ENCODE assay signal across 8 cellular contexts in genomic region chr18:12839057-12839525, GRCh38. TPM values are rescaled to one million over a fixed set of nuclear protein-coding genes. Genes with fewer than 3 reads are reported as not detected.
A peak's percentile ranks its signal among the peaks of the same experiment; 100 is the strongest.
DNase-seq lines count a peak whose midpoint lies in the region; ATAC-seq and TF ChIP-seq lines count a peak whose summit lies in the region.

No MANE protein-coding gene starts in this region.

- POLR2A ChIA-PET in activated CD4-positive, alpha-beta T cell treated with anti-CD3 and anti-CD28 coated beads, Interleukin-2, amount 10 ng/mL, durations not matched to agents 7 days and 5 days (lab: Charles Lee), result interaction anchor here (0.5 kb wide), 1 partner anchor 111 kb away, joined by 8 read pairs; no protein-coding TSS in a partner anchor

- H3K9me3 Mint-ChIP-seq in CD14-positive monocyte, result no peaks in the 10 kb centered on the region
- H3K9me3 Mint-ChIP-seq in activated CD4-positive, alpha-beta T cell treated with anti-CD3 and anti-CD28 coated beads, Interleukin-2, amount 10 ng/mL, durations not matched to agents 7 days and 5 days, result no peaks in the 10 kb centered on the region

- TF ChIP-seq CTCF in CD14-positive monocyte (IDR thresholded peaks at IDR 0.05), result no peak

- H3K27me3 Mint-ChIP-seq in CD14-positive monocyte (ENCODE audit: low read depth in 3 of 3), result peaks cover 0 to 1% (median 0%) of the 10 kb centered on the region in 3 donors
- no peaks in the 10 kb centered on the region for H3K27me3 Mint-ChIP-seq in activated CD4-positive, alpha-beta T cell treated with anti-CD3 and anti-CD28 coated beads, Interleukin-2, amount 10 ng/mL, durations not matched to agents 7 days and 5 days

- CTCF ChIA-PET in activated CD4-positive, alpha-beta T cell treated with anti-CD3 and anti-CD28 coated beads, Interleukin-2, amount 10 ng/mL, durations not matched to agents 7 days and 5 days (lab: Charles Lee), result no interaction called here

- DNase-seq in CD14-positive monocyte (ENCODE audit: low spot score) (no peak), midbrain (lab: John Stamatoyannopoulos, UW) (peak; percentile 6), NCI-H1105 treated with DMSO at 0.1 percent for 48 hours (lab: John Stamatoyannopoulos, UW) (no peak), GM19240 (ENCODE audit: insufficient read length, low spot score) (no peak), ACHN (no peak)
- DNase-seq in activated CD4-positive, alpha-beta T cell treated with anti-CD3 and anti-CD28 coated beads, Interleukin-2, amount 10 ng/mL, durations not matched to agents 7 days and 5 days, result peak; percentile 40

- peaks cover 52% of the 10 kb centered on the region for H3K4me1 Mint-ChIP-seq in CD14-positive monocyte
- peaks cover 64% of the 10 kb centered on the region for H3K4me1 Mint-ChIP-seq in activated CD4-positive, alpha-beta T cell treated with anti-CD3 and anti-CD28 coated beads, Interleukin-2, amount 10 ng/mL, durations not matched to agents 7 days and 5 days

- peak overlapping the region; percentile 92 to 98 (median 97) for H3K27ac Mint-ChIP-seq in CD14-positive monocyte
- peak overlapping the region; percentile 96 for H3K27ac Mint-ChIP-seq in activated CD4-positive, alpha-beta T cell treated with anti-CD3 and anti-CD28 coated beads, Interleukin-2, amount 10 ng/mL, durations not matched to agents 7 days and 5 days

- H3K36me3 Mint-ChIP-seq in CD14-positive monocyte, result peaks cover 24 to 38% of the 10 kb centered on the region in 2 donors
- peaks cover 43% of the 10 kb centered on the region for H3K36me3 Mint-ChIP-seq in activated CD4-positive, alpha-beta T cell treated with anti-CD3 and anti-CD28 coated beads, Interleukin-2, amount 10 ng/mL, durations not matched to agents 7 days and 5 days (ENCODE audit: low read depth)

- in situ Hi-C loops in ACHN (cut with HindIII; ENCODE audit: low pct_ligation_motif_present, low pct_unique_long_range_greater_than_20kb, low sequenced_read_pairs), result no loop called here

- ATAC-seq in GM19395 (IDR thresholded peaks at IDR 0.05; ENCODE audit: unreplicated experiment) (peak; percentile 55), HG03354 (IDR thresholded peaks at IDR 0.05; ENCODE audit: poor library complexity, severe bottlenecking, unreplicated experiment) (peak; percentile 67)

- peak overlapping the region; percentile 51 to 87 for H3K4me3 Mint-ChIP-seq in CD14-positive monocyte
- peak overlapping the region; percentile 72 for H3K4me3 Mint-ChIP-seq in activated CD4-positive, alpha-beta T cell treated with anti-CD3 and anti-CD28 coated beads, Interleukin-2, amount 10 ng/mL, durations not matched to agents 7 days and 5 days

- intact Hi-C loops in CD14-positive monocyte (cut with micrococcal nuclease), result loop anchor here in 1 of 2 donors (2.0 to 10.0 kb wide), 2 partner anchors 44 to 106 kb away; partner anchors contain the start of gene SEH1L

RNA-seq across cellular contexts. Expression of gene PTPN2, which starts 44.9 kb away (rescaled TPM):
- 100 to 1,000 TPM in 1 of 2 donors, 10 to 100 TPM in 1; 78.4 to 108 TPM for polyA plus RNA-seq in CD14-positive monocyte
- total RNA-seq in activated CD4-positive, alpha-beta T cell treated with anti-CD3 and anti-CD28 coated beads, Interleukin-2, amount 10 ng/mL, durations not matched to agents 7 days and 5 days, result 10 to 100 TPM; 61.0 to 69.7 TPM

Comparison
In these comparisons a context has a peak if more than half of its experiments do, and no peak if none do; other contexts are left out.
1. DNase-seq: peak in activated CD4-positive, alpha-beta T cell treated with anti-CD3 and anti-CD28 coated beads, Interleukin-2, amount 10 ng/mL, durations not matched to agents 7 days and 5 days (single experiment) and midbrain (single experiment); none in CD14-positive monocyte (single experiment), NCI-H1105 treated with DMSO at 0.1 percent for 48 hours (single experiment), GM19240 (single experiment) and ACHN (single experiment).